1 cellular context compared by ENCODE assay signal in genomic region chr19:1000095-1000494, GRCh38.
TF ChIP-seq lines count a peak whose summit lies in the region.

Gene GRIN3B, plus strand, starts transcription at chr19:1000419. Its CDS starts 19 bp downstream, at chr19:1000438.

TF ChIP-seq in IMR-90, 13 proteins besides CTCF, POLR2A, EP300 and RAD21:
- no peak for TF ChIP-seq RCOR1 (IDR thresholded peaks at IDR 0.05; ENCODE audit: insufficient replicate concordance, low read length)
- peak; percentile 47; the same call in 1 of the 2 replicates for TF ChIP-seq MAZ (IDR thresholded peaks at IDR 0.05; ENCODE audit: borderline replicate concordance, low read depth, low read length)
- peak; percentile 22; the same call in 1 of the 2 replicates for TF ChIP-seq SMC3 (IDR thresholded peaks at IDR 0.05; ENCODE audit: low read depth, low read length)
